ENCODE assay signal across 23 cellular contexts in the genomic region with DNA sequence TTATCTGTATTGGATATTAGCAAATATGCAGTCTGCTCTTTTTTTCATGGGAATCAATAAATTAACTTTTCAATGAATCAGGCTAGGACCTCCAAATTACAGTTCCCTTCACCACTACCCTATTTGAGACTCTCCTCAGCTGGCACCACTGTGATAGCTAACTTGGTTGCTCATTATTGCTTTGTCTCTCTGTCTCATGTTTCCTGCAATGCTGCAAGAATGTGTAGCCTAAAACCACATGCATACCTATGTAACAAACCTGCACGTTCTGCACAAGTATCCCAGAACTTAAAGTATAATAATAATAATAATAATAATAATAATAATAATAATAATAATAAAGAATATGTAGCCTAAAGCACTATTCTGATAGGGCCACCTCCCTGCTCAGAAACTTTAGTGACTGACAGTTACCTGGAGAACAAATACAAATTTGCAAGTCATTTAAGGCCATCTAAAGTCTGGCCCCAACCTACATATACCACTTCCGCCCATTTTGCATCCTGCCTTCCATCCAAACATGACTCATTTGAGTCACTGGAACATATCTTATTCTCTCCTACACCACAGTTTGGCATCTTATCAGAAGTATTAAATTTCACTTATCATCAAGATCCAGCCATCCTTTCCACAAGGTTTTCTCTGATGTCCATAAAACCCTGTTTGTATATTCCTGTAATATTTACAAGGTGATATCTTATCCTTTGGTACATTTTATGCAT.
"Had no signal": no experiment of that assay in that cellular context is flagged by ENCODE, and none has a peak within 500 bp of the region (broad histone marks: within the 10 kb centered on the region; RNA-seq: fewer than 3 reads in every experiment).

No MANE protein-coding gene starts in this region.

- H3K27me3 ChIP-seq: esophagus squamous epithelium, hepatocyte, pancreas, suprapubic skin, transverse colon, vagina had no signal

- H3K4me2 ChIP-seq: hepatocyte, smooth muscle cell had no signal

- H2AFZ ChIP-seq: hepatocyte had no signal

- H3K9me3 Mint-ChIP-seq: activated B cell treated with CpG ODN at 0.5 μM for 24 hours; activated naive CD4-positive, alpha-beta T cell treated with anti-CD3 and anti-CD28 coated beads, Interleukin-2, amount 10 ng/mL, durations not matched to agents 7 days and 5 days; activated naive CD8-positive, alpha-beta T cell treated with anti-CD3 and anti-CD28 coated beads, Interleukin-2, amount 50 U/mL, for 24 hours; activated T-cell treated with anti-CD3 and anti-CD28 coated beads, Interleukin-2, amount 50 U/mL, for 24 hours; stimulated activated naive CD8-positive, alpha-beta T cell treated with anti-CD3 and anti-CD28 coated beads, Interleukin-15, amount 100 ng/mL, for 72 hours had no signal

- DNase-seq: activated B cell treated with CpG ODN at 0.5 μM for 24 hours; activated CD4-positive, alpha-beta T cell treated with anti-CD3 and anti-CD28 coated beads for 48 hours; activated CD8-positive, alpha-beta T cell treated with anti-CD3 and anti-CD28 coated beads, Interleukin-2, amount 10 ng/mL, durations not matched to agents 7 days and 5 days; activated naive CD4-positive, alpha-beta T cell treated with anti-CD3 and anti-CD28 coated beads, Interleukin-2, amount 10 ng/mL, durations not matched to agents 7 days and 5 days; activated naive CD8-positive, alpha-beta T cell treated with anti-CD3 and anti-CD28 coated beads, Interleukin-2, amount 50 U/mL, for 24 hours; activated T-cell treated with anti-CD3 and anti-CD28 coated beads, Interleukin-2, amount 50 U/mL, for 24 hours; aorta; effector CD4-positive, alpha-beta T cell; esophagus squamous epithelium; islet precursor cell; lower lobe of right lung; natural killer cell; pancreas; stimulated activated CD4-positive, alpha-beta T cell treated with anti-CD3 and anti-CD28 coated beads, Interleukin-4, amount 100 ng/mL, for 1 hour; stimulated activated naive CD8-positive, alpha-beta T cell treated with anti-CD3 and anti-CD28 coated beads, Interleukin-15, amount 100 ng/mL, for 72 hours; T1000; transverse colon had no signal

- H3K4me3 ChIP-seq: esophagus squamous epithelium, hepatocyte, lower lobe of right lung, pancreas, smooth muscle cell, suprapubic skin, transverse colon, vagina had no signal

- H3K4me1 ChIP-seq: esophagus squamous epithelium, lower lobe of right lung, pancreas, suprapubic skin, transverse colon, vagina had no signal

- H3K9me3 ChIP-seq: esophagus squamous epithelium, lower lobe of right lung, neutrophil, pancreas, suprapubic skin, transverse colon, vagina had no signal

- H3K27ac ChIP-seq: esophagus squamous epithelium, hepatocyte, lower lobe of right lung, neutrophil, pancreas, suprapubic skin, transverse colon, vagina had no signal

- H3K36me3 Mint-ChIP-seq: activated naive CD4-positive, alpha-beta T cell treated with anti-CD3 and anti-CD28 coated beads, Interleukin-2, amount 10 ng/mL, durations not matched to agents 7 days and 5 days; natural killer cell had no signal

- H3K27me3 Mint-ChIP-seq: activated B cell treated with CpG ODN at 0.5 μM for 24 hours; activated naive CD4-positive, alpha-beta T cell treated with anti-CD3 and anti-CD28 coated beads, Interleukin-2, amount 10 ng/mL, durations not matched to agents 7 days and 5 days; activated naive CD8-positive, alpha-beta T cell treated with anti-CD3 and anti-CD28 coated beads, Interleukin-2, amount 50 U/mL, for 24 hours; activated T-cell treated with anti-CD3 and anti-CD28 coated beads, Interleukin-2, amount 50 U/mL, for 24 hours; stimulated activated naive CD8-positive, alpha-beta T cell treated with anti-CD3 and anti-CD28 coated beads, Interleukin-15, amount 100 ng/mL, for 72 hours had no signal

- H3K4me1 Mint-ChIP-seq: activated B cell treated with CpG ODN at 0.5 μM for 24 hours; activated naive CD4-positive, alpha-beta T cell treated with anti-CD3 and anti-CD28 coated beads, Interleukin-2, amount 10 ng/mL, durations not matched to agents 7 days and 5 days; activated naive CD8-positive, alpha-beta T cell treated with anti-CD3 and anti-CD28 coated beads, Interleukin-2, amount 50 U/mL, for 24 hours; natural killer cell; stimulated activated naive CD8-positive, alpha-beta T cell treated with anti-CD3 and anti-CD28 coated beads, Interleukin-15, amount 100 ng/mL, for 72 hours had no signal

- H3K27ac Mint-ChIP-seq: activated B cell treated with CpG ODN at 0.5 μM for 24 hours; activated CD8-positive, alpha-beta T cell treated with anti-CD3 and anti-CD28 coated beads, Interleukin-2, amount 10 ng/mL, durations not matched to agents 7 days and 5 days; activated naive CD4-positive, alpha-beta T cell treated with anti-CD3 and anti-CD28 coated beads, Interleukin-2, amount 10 ng/mL, durations not matched to agents 7 days and 5 days; activated naive CD8-positive, alpha-beta T cell treated with anti-CD3 and anti-CD28 coated beads, Interleukin-2, amount 50 U/mL, for 24 hours; activated T-cell treated with anti-CD3 and anti-CD28 coated beads, Interleukin-2, amount 50 U/mL, for 24 hours; natural killer cell had no signal

- H3K79me2 ChIP-seq: hepatocyte had no signal

- ATAC-seq: activated CD8-positive, alpha-beta T cell treated with anti-CD3 and anti-CD28 coated beads, Interleukin-2, amount 10 ng/mL, durations not matched to agents 7 days and 5 days; activated naive CD8-positive, alpha-beta T cell treated with anti-CD3 and anti-CD28 coated beads, Interleukin-2, amount 50 U/mL, for 24 hours; lower lobe of right lung; natural killer cell; pancreas; sciatic nerve; stimulated activated naive CD8-positive, alpha-beta T cell treated with anti-CD3 and anti-CD28 coated beads, Interleukin-15, amount 100 ng/mL, for 72 hours had no signal

- H3K4me3 Mint-ChIP-seq: activated B cell treated with CpG ODN at 0.5 μM for 24 hours; activated CD8-positive, alpha-beta T cell treated with anti-CD3 and anti-CD28 coated beads, Interleukin-2, amount 10 ng/mL, durations not matched to agents 7 days and 5 days; activated naive CD4-positive, alpha-beta T cell treated with anti-CD3 and anti-CD28 coated beads, Interleukin-2, amount 10 ng/mL, durations not matched to agents 7 days and 5 days; activated naive CD8-positive, alpha-beta T cell treated with anti-CD3 and anti-CD28 coated beads, Interleukin-2, amount 50 U/mL, for 24 hours; activated T-cell treated with anti-CD3 and anti-CD28 coated beads, Interleukin-2, amount 50 U/mL, for 24 hours; natural killer cell; stimulated activated naive CD8-positive, alpha-beta T cell treated with anti-CD3 and anti-CD28 coated beads, Interleukin-15, amount 100 ng/mL, for 72 hours had no signal

- H3K36me3 ChIP-seq: esophagus squamous epithelium, lower lobe of right lung, neutrophil, pancreas, suprapubic skin, transverse colon, vagina had no signal
